Comparison of ENCODE assay signal across 20 cellular contexts in genomic region chr15:66014639-66015182, GRCh38.
DNase-seq lines count a peak whose midpoint lies in the region; ATAC-seq, FAIRE-seq and TF ChIP-seq lines count a peak whose summit lies in the region.
"Had no signal": no experiment of that assay in that cellular context is flagged by ENCODE, and none has a peak within 500 bp of the region (broad histone marks: within the 10 kb centered on the region; RNA-seq: fewer than 3 reads in every experiment).

No MANE protein-coding gene starts in this region.

- no peak overlapping the region for H2AFZ ChIP-seq in GM12878 (ENCODE audit: control insufficient read depth, low read depth, low read length)

- no peak for TF ChIP-seq EP300 in GM12878 (IDR thresholded peaks at IDR 0.05; ENCODE audit: borderline replicate concordance in 1 of 2, control insufficient read depth in 1 of 2, low read depth in 2 of 2, low read length in 2 of 2)

- H3K4me1 Mint-ChIP-seq in neural crest cell = no peaks in the 10 kb centered on the region
- H3K4me1 Mint-ChIP-seq: CD8-positive, alpha-beta memory T cell had no signal

- BruUV-seq in GM12878 (replicated peaks; lab: Mats Ljungman, UMichigan) = no TSS peak

- H3K4me1 ChIP-seq in GM12878 (ENCODE audit: control insufficient read depth, insufficient read depth, low read length) = no peaks in the 10 kb centered on the region
- no peaks in the 10 kb centered on the region for H3K4me1 ChIP-seq in tibial artery
- no peaks in the 10 kb centered on the region for H3K4me1 ChIP-seq in left ventricle myocardium inferior
- H3K4me1 ChIP-seq: SJSA1 had no signal

- no peak for TF ChIP-seq RAD21 in GM12878 (IDR thresholded peaks at IDR 0.05; ENCODE audit: insufficient read depth, low read depth, low read length)

- intact Hi-C loops in GM12878 (cut with micrococcal nuclease; ENCODE audit: unreplicated experiment) = no loop called here
- intact Hi-C loops in tibial artery (cut with DNase I; ENCODE audit: low total_unique reads) = no loop called here
- intact Hi-C loops in left ventricle myocardium inferior (cut with micrococcal nuclease) = no loop called here

- no peaks in the 10 kb centered on the region for H3K36me3 Mint-ChIP-seq in neural crest cell (ENCODE audit: low read depth)

- no peak overlapping the region for H3K4me2 ChIP-seq in GM12878 (ENCODE audit: control insufficient read depth, insufficient read depth)

- POLR2A ChIA-PET in GM12878 (lab: Charles Lee) = no interaction called here

- H3K27ac Mint-ChIP-seq in neural crest cell (ENCODE audit: unreplicated experiment) = peak overlapping the region; percentile 87
- H3K27ac Mint-ChIP-seq: CD8-positive, alpha-beta memory T cell had no signal

- H3K9me3 ChIP-seq in GM12878 (replicated peaks; ENCODE audit: control insufficient read depth, insufficient read depth, low read length) (no peaks in the 10 kb centered on the region), tibial artery (no peaks in the 10 kb centered on the region), left ventricle myocardium inferior (replicated peaks) (no peaks in the 10 kb centered on the region)
- H3K9me3 ChIP-seq: BE2C, SJSA1 had no signal

- no peaks in the 10 kb centered on the region for H3K27me3 ChIP-seq in GM12878 (replicated peaks in 1 of 2; ENCODE audit: control insufficient read depth in 2 of 2, insufficient read depth in 2 of 2, low read length in 1 of 2)
- H3K27me3 ChIP-seq in tibial artery = peaks cover 0 to 14% of the 10 kb centered on the region in 2 donors
- H3K27me3 ChIP-seq in left ventricle myocardium inferior (ENCODE audit: low read depth) = peaks cover 41% of the 10 kb centered on the region
- H3K27me3 ChIP-seq: BE2C had no signal

- no peak overlapping the region for H3K4me3 Mint-ChIP-seq in neural crest cell
- H3K4me3 Mint-ChIP-seq: CD8-positive, alpha-beta memory T cell had no signal

- no peak overlapping the region for H3K27ac ChIP-seq in GM12878 (ENCODE audit: control insufficient read depth, insufficient read depth)
- H3K27ac ChIP-seq in tibial artery = no peak overlapping the region
- H3K27ac ChIP-seq in left ventricle myocardium inferior (replicated peaks) = no peak overlapping the region
- H3K27ac ChIP-seq: SJSA1 had no signal

- RAD21 ChIA-PET in GM12878 (lab: Charles Lee; ENCODE audit: unreplicated experiment) = no interaction called here

- H3K36me3 ChIP-seq in GM12878 (ENCODE audit: control insufficient read depth in 2 of 2, insufficient read depth in 2 of 2, low read length in 1 of 2) (no peaks in the 10 kb centered on the region), tibial artery (no peaks in the 10 kb centered on the region), left ventricle myocardium inferior (no peaks in the 10 kb centered on the region)
- H3K36me3 ChIP-seq: BE2C, SJSA1 had no signal

- SMC1A ChIA-PET in GM12878 (lab: Charles Lee; ENCODE audit: uncharacterized antibody, unreplicated experiment) = no interaction called here

- TF ChIP-seq CTCF in GM12878 (IDR thresholded peaks at IDR 0.05 in 2 of 3, conservative IDR thresholded peaks at IDR 0.05 in 1 of 3; ENCODE audit: control insufficient read depth in 2 of 3, extremely low read depth in 1 of 3, insufficient read depth in 1 of 3, low read depth in 3 of 3, low read length in 3 of 3) (no peak), neural crest cell (conservative IDR thresholded peaks at IDR 0.05) (no peak), tibial artery (IDR thresholded peaks at IDR 0.05) (no peak), left ventricle myocardium inferior (IDR thresholded peaks at IDR 0.05; ENCODE audit: borderline replicate concordance) (no peak)

- DNase-seq in Jurkat, Clone E6-1 (ENCODE audit: low read depth, low spot score) = peak; percentile 44
- DNase-seq in NOMO-1 (lab: John Stamatoyannopoulos, UW; ENCODE audit: unreplicated experiment in 2 of 2) (peak; percentile 80 to 90), GM12878 (ENCODE audit: low read depth, low spot score) (no peak), neural crest cell (ENCODE audit: low read depth, low spot score) (no peak), tibial artery (no peak), ureter (ENCODE audit: low spot score) (no peak), left ventricle myocardium inferior (no peak)
- DNase-seq: BE2C; CD8-positive, alpha-beta memory T cell; DND-41; GDM1; H7; Kasumi-1; NCI-H146; NCI-H2081 treated with DMSO at 0.1 percent for 48 hours; NCI-H345; NCI-H748 treated with DMSO at 0.1 percent for 48 hours; SW 1271 had no signal

- ATAC-seq in GM12878 (peak; percentile 70), HG02884 (IDR thresholded peaks at IDR 0.05; ENCODE audit: unreplicated experiment) (no peak)

- H3K4me3 ChIP-seq in Jurkat, Clone E6-1 (ENCODE audit: low read length) = no peak overlapping the region
- H3K4me3 ChIP-seq in GM12878 = no peak overlapping the region
- H3K4me3 ChIP-seq in tibial artery = no peak overlapping the region
- H3K4me3 ChIP-seq in left ventricle myocardium inferior = no peak overlapping the region
- H3K4me3 ChIP-seq: SJSA1 had no signal

- no peaks in the 10 kb centered on the region for H3K79me2 ChIP-seq in GM12878 (ENCODE audit: control insufficient read depth, insufficient read depth, low read length)

- FAIRE-seq in GM12878 (lab: Jason Lieb, UNC) = no peak

- CTCF ChIA-PET in GM12878 (lab: Yijun Ruan, JAX) = no interaction called here

- in situ Hi-C loops in GM12878 (cut with MboI) = no loop called here

- H4K20me1 ChIP-seq in GM12878 (ENCODE audit: control insufficient read depth, insufficient read depth) = no peaks in the 10 kb centered on the region

- no peak for TF ChIP-seq POLR2A in GM12878 (IDR thresholded peaks at IDR 0.05; ENCODE audit: low read depth, low read length)

- H3K9ac ChIP-seq in GM12878 (ENCODE audit: control insufficient read depth, insufficient read depth, low read length) = no peak overlapping the region

- no peaks in the 10 kb centered on the region for H3K9me3 Mint-ChIP-seq in neural crest cell

- 30% methylated on average over 8 of the region's 8 CpGs for WGBS in GM12878 (ENCODE audit: insufficient coverage, insufficient replicate concordance, low lambda C conversion rate, missing lambda C conversion rate)

- H3K27me3 Mint-ChIP-seq in neural crest cell (ENCODE audit: low read depth) = peaks cover 6% of the 10 kb centered on the region

TF ChIP-seq in GM12878, 131 proteins besides CTCF, POLR2A, EP300 and RAD21:
- TF ChIP-seq ATF2 (IDR thresholded peaks at IDR 0.05; ENCODE audit: low read length) = no peak
- peak; percentile 23; the same call in 1 of the 2 replicates for TF ChIP-seq CREB1 (IDR thresholded peaks at IDR 0.05; ENCODE audit: low read depth)

Comparison
In these comparisons a context has a peak if more than half of its experiments do, and no peak if none do; other contexts are left out.
1. DNase-seq: peak in Jurkat, Clone E6-1 (single experiment) and NOMO-1 (2 of 2); none in GM12878 (single experiment), neural crest cell (single experiment), tibial artery (0 of 2), ureter (single experiment) and left ventricle myocardium inferior (single experiment).